Comparison of ENCODE assay signal across 14 cellular contexts in the genomic region with DNA sequence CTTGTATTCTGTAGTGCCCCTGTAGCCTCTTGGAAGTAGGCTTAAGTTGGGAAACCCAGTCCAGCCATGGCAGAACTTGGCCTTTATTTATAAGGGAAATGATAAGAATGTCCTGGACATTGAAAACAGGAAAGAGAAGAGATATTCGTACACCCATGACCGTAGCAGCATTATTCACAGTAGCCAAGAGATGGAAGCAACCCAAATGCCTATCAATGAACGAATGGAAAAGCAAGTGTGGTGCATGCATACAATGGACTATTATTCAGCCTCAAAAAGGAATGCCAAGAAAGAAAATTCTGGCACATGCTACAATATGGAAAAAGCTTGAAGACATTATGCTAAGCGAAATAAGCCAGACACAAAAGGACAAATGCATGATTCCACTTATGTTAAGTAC.
"Had no signal": no experiment of that assay in that cellular context is flagged by ENCODE, and none has a peak within 500 bp of the region (broad histone marks: within the 10 kb centered on the region; RNA-seq: fewer than 3 reads in every experiment).

No MANE protein-coding gene starts in this region.

- H3K27me3 ChIP-seq: gastrocnemius medialis, neutrophil, SJSA1, thyroid gland, vagina had no signal

- H3K4me3 ChIP-seq: gastrocnemius medialis, SJSA1, thyroid gland, vagina had no signal

- DNase-seq: activated CD4-positive, alpha-beta T cell treated with anti-CD3 and anti-CD28 coated beads, Interleukin-2, amount 50 U/mL, for 4 hours; activated effector memory CD4-positive, alpha-beta T cell treated with anti-CD3 and anti-CD28 coated beads, Interleukin-2, amount 50 U/mL, for 16 hours; activated T-cell treated with anti-CD3 and anti-CD28 coated beads, Interleukin-2, amount 50 U/mL, for 4 hours; endodermal cell; erythroblast; naive thymus-derived CD4-positive, alpha-beta T cell; stimulated activated CD4-positive, alpha-beta T cell treated with anti-CD3 and anti-CD28 coated beads, Interleukin-4, amount 100 ng/mL, for 4 hours; stimulated activated naive CD8-positive, alpha-beta T cell treated with anti-CD3 and anti-CD28 coated beads, Interleukin-15, amount 100 ng/mL, for 72 hours; thyroid gland had no signal

- H3K9me3 ChIP-seq: gastrocnemius medialis, neutrophil, SJSA1, thyroid gland, vagina had no signal

- H3K27ac ChIP-seq: gastrocnemius medialis, neutrophil, SJSA1, vagina had no signal

- H3K36me3 ChIP-seq: gastrocnemius medialis, neutrophil, SJSA1, thyroid gland, vagina had no signal

- ATAC-seq: activated CD4-positive, CD25-positive, alpha-beta regulatory T cell treated with anti-CD3 and anti-CD28 coated beads, Interleukin-2, amount 50 U/mL, for 24 hours; activated T-cell treated with anti-CD3 and anti-CD28 coated beads, Interleukin-2, amount 50 U/mL, for 4 hours; naive thymus-derived CD4-positive, alpha-beta T cell had no signal

- H3K4me1 ChIP-seq: gastrocnemius medialis, SJSA1, thyroid gland had no signal
